ENCODE assay signal across 21 cellular contexts in the genomic region with DNA sequence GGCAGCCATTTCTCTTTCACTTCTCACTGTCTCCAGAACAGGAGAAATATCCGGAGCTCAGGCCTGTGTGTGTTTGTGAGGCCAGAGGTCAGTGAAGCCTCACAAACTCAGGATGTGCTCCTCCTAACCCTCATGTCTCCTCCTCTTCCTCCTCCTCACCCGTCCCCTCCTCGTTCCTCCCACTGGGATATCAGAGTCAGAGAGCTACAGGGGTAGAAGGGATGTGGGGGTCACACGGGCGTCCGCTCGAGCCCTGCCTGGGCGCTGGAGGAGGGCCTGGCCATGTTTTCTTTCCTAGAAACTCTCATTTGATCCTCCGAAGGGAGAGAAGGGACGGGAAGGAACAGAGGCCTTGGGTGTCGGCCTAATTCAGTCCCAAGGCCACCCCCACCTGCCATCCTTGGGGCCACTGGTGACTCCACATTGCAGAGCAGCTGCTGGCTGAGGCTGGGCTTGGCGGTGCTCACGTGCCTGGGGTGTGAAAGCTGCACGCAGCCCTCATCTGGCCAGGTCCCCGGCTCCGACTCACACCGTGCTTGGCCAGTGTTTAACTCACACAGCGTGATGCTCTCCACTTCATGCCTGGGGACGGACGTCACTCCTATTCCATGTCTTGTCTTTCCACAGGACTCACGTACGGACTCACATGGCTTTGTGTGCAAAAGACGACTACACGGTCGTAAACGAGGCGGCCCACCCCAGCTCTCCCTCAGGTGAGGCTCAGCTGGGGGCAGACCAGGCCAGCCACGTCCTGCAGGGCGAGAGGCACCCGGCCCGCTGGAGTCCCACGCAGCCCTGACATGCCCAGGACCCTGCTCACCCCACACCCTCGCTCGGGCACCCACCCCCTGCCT. TPM values are rescaled to one million over a fixed set of nuclear protein-coding genes. Genes with fewer than 3 reads are reported as not detected.
DNase-seq lines count a peak whose midpoint lies in the region; TF ChIP-seq lines count a peak whose summit lies in the region.
"Had no signal": no experiment of that assay in that cellular context is flagged by ENCODE, and none has a peak within 500 bp of the region (broad histone marks: within the 10 kb centered on the region; RNA-seq: fewer than 3 reads in every experiment).

No MANE protein-coding gene starts in this region.

- H3K27ac Mint-ChIP-seq in chondrocyte (ENCODE audit: unreplicated experiment) = no peak overlapping the region
- H3K27ac Mint-ChIP-seq in nephron progenitor cell = peak overlapping the region; percentile 71
- H3K27ac Mint-ChIP-seq: CD8-positive, alpha-beta T cell; GM23338; IgD-negative memory B cell had no signal

- H3K27ac ChIP-seq in RWPE1 = no peak overlapping the region
- H3K27ac ChIP-seq: SJSA1 had no signal

- H3K4me1 Mint-ChIP-seq in chondrocyte (ENCODE audit: low read depth) (no peaks in the 10 kb centered on the region), nephron progenitor cell (peaks cover 27% of the 10 kb centered on the region)
- H3K4me1 Mint-ChIP-seq: GM23338 had no signal

- H3K36me3 Mint-ChIP-seq in chondrocyte (ENCODE audit: low read depth) (no peaks in the 10 kb centered on the region), nephron progenitor cell (ENCODE audit: low read depth) (no peaks in the 10 kb centered on the region)
- H3K36me3 Mint-ChIP-seq: CD8-positive, alpha-beta T cell; IgD-negative memory B cell had no signal

- H3K27me3 Mint-ChIP-seq in chondrocyte (ENCODE audit: low read depth) (peaks cover 6% of the 10 kb centered on the region), nephron progenitor cell (ENCODE audit: low read depth, poor library complexity) (no peaks in the 10 kb centered on the region)
- H3K27me3 Mint-ChIP-seq: IgD-negative memory B cell had no signal

- no peak for TF ChIP-seq CTCF in chondrocyte (IDR thresholded peaks at IDR 0.05)
- TF ChIP-seq CTCF in nephron progenitor cell (IDR thresholded peaks at IDR 0.05) = no peak
- no peak for TF ChIP-seq CTCF in RWPE1 (conservative IDR thresholded peaks at IDR 0.05; ENCODE audit: low read depth)

- H3K9me3 Mint-ChIP-seq in chondrocyte (ENCODE audit: low read depth) (no peaks in the 10 kb centered on the region), nephron progenitor cell (no peaks in the 10 kb centered on the region)
- H3K9me3 Mint-ChIP-seq: CD8-positive, alpha-beta T cell; GM23338; IgD-negative memory B cell had no signal

- CTCF ChIA-PET in RWPE1 (lab: Yijun Ruan, JAX) = no interaction called here

- POLR2A ChIA-PET in RWPE1 (lab: Yijun Ruan, JAX; ENCODE audit: low non-redundant PET) = no interaction called here

- peak; percentile 5 for DNase-seq in activated naive CD4-positive, alpha-beta T cell treated with anti-CD3 and anti-CD28 coated beads, Interleukin-2, amount 50 U/mL, for 16 hours
- DNase-seq in activated naive CD4-positive, alpha-beta T cell (lab: John Stamatoyannopoulos, UW) = no peak
- peak; percentile 38 for DNase-seq in chondrocyte (ENCODE audit: low spot score)
- peak; percentile 71 for DNase-seq in left kidney (ENCODE audit: low read depth, low spot score)
- DNase-seq in nephron progenitor cell = no peak
- no peak for DNase-seq in NCI-H226
- DNase-seq in RWPE1 (ENCODE audit: low spot score) = no peak
- DNase-seq: 8988T; C1 segment of cervical spinal cord; CD8-positive, alpha-beta T cell; DND-41; Karpas-422; MV-4-11; NCI-H1105 treated with DMSO at 0.1 percent for 48 hours; NCI-H2029 treated with DMSO at 0.1 percent for 48 hours; NCI-H524 treated with DMSO at 0.1 percent for 48 hours; NCI-H82 had no signal

- H3K4me3 Mint-ChIP-seq in chondrocyte (ENCODE audit: unreplicated experiment) (no peak overlapping the region), nephron progenitor cell (no peak overlapping the region)
- H3K4me3 Mint-ChIP-seq: CD8-positive, alpha-beta T cell; GM23338; IgD-negative memory B cell had no signal

RNA-seq across cellular contexts. Expression of gene SLC6A19, which starts 22.6 kb away (rescaled TPM):
- total RNA-seq in chondrocyte = not detected in 3 replicates
- total RNA-seq: CD8-positive, alpha-beta T cell; GM23338; M059J had no signal

RNA-seq across cellular contexts. Expression of gene SLC6A18, which starts 46.4 kb away (rescaled TPM):
- total RNA-seq in chondrocyte = not detected in 3 replicates
- total RNA-seq: CD8-positive, alpha-beta T cell; GM23338; M059J; SJSA1 had no signal

Comparison
In these comparisons a context has a peak if more than half of its experiments do, and no peak if none do; other contexts are left out.
1. DNase-seq: peak in activated naive CD4-positive, alpha-beta T cell treated with anti-CD3 and anti-CD28 coated beads, Interleukin-2, amount 50 U/mL, for 16 hours (single experiment), chondrocyte (single experiment) and left kidney (single experiment); none in activated naive CD4-positive, alpha-beta T cell (0 of 4), nephron progenitor cell (single experiment), NCI-H226 (single experiment) and RWPE1 (single experiment).